In the genomic region with DNA sequence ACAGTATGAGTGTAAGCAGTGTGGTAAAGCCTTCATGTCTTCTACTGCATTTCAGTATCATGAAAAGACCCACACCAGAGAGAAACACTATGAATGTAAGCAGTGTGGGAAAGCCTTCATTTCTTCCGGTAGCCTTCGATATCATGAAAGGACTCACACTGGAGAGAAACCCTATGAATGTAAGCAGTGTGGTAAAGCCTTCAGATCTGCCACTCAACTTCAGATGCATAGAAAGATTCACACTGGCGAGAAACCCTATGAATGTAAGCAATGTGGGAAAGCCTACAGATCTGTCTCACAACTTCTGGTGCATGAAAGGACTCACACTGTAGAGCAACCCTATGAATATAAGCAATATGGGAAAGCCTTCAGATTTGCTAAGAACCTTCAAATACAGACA, we compare ENCODE assay signal across 30 cellular contexts. TPM values are rescaled to one million over a fixed set of nuclear protein-coding genes. Genes with fewer than 3 reads are reported as not detected.
DNase-seq lines count a peak whose midpoint lies in the region; ATAC-seq and TF ChIP-seq lines count a peak whose summit lies in the region.
"Had no signal": no experiment of that assay in that cellular context is flagged by ENCODE, and none has a peak within 500 bp of the region (broad histone marks: within the 10 kb centered on the region; RNA-seq: fewer than 3 reads in every experiment).

No MANE protein-coding gene starts in this region.

- TF ChIP-seq CTCF in HEK293 (tag by site-specific recombination; IDR thresholded peaks at IDR 0.05), result no peak
- TF ChIP-seq CTCF in coronary artery (IDR thresholded peaks at IDR 0.05), result no peak
- no peak for TF ChIP-seq CTCF in neural progenitor cell (IDR thresholded peaks at IDR 0.05)

- no peak overlapping the region for H3K9ac ChIP-seq in neural progenitor cell

- no peak overlapping the region for H3K27ac Mint-ChIP-seq in neural progenitor cell
- H3K27ac Mint-ChIP-seq in CD8-positive, alpha-beta memory T cell, result no peak overlapping the region
- H3K27ac Mint-ChIP-seq: natural killer cell treated with Interleukin-12 subunit alpha and Interleukin-12 subunit beta and Interleukin-15 and Interleukin-18, amount 100 ng/mL, for 72 hours; stimulated activated naive CD8-positive, alpha-beta T cell treated with anti-CD3 and anti-CD28 coated beads, Interleukin-15, Interleukin-2, amounts not matched to agents 100 ng/mL and 50 ng/mL, for 24 hours had no signal

- H3K27ac ChIP-seq in HEK293 (ENCODE audit: extremely low read depth, low read depth, low read length) (no peak overlapping the region), coronary artery (no peak overlapping the region), neural progenitor cell (no peak overlapping the region)
- H3K27ac ChIP-seq in CD8-positive, alpha-beta memory T cell (ENCODE audit: low read depth, low read length), result no peak overlapping the region
- H3K27ac ChIP-seq: A549, adrenal gland, body of pancreas, dorsolateral prefrontal cortex, epithelial cell of prostate, left lung, skin epidermis, tibial artery had no signal

- H3F3A ChIP-seq in neural progenitor cell (ENCODE audit: low read depth), result peaks cover 23% of the 10 kb centered on the region

- peaks cover 5% of the 10 kb centered on the region for H3K27me3 Mint-ChIP-seq in neural progenitor cell (ENCODE audit: insufficient read depth, low read depth)
- no peaks in the 10 kb centered on the region for H3K27me3 Mint-ChIP-seq in CD8-positive, alpha-beta memory T cell
- H3K27me3 Mint-ChIP-seq: natural killer cell treated with Interleukin-12 subunit alpha and Interleukin-12 subunit beta and Interleukin-15 and Interleukin-18, amount 100 ng/mL, for 72 hours; stimulated activated naive CD8-positive, alpha-beta T cell treated with anti-CD3 and anti-CD28 coated beads, Interleukin-15, Interleukin-2, amounts not matched to agents 100 ng/mL and 50 ng/mL, for 24 hours had no signal

- POLR2A ChIA-PET in HEK293 (lab: Yijun Ruan, JAX), result no interaction called here
- POLR2A ChIA-PET in CD8-positive, alpha-beta memory T cell (lab: Charles Lee), result no interaction called here

- ATAC-seq in HG03095 (IDR thresholded peaks at IDR 0.05; ENCODE audit: unreplicated experiment), result no peak
- ATAC-seq: A549; activated T-cell treated with anti-CD3 and anti-CD28 coated beads, Interleukin-2, amount 50 U/mL, for 4 hours; body of pancreas; left lung; natural killer cell treated with Interleukin-12 subunit alpha and Interleukin-12 subunit beta and Interleukin-15 and Interleukin-18, amount 100 ng/mL, for 72 hours; Panc1 had no signal

- DNase-seq in coronary artery (ENCODE audit: low spot score), result no peak
- DNase-seq in neural progenitor cell (ENCODE audit: low spot score), result no peak
- no peak for DNase-seq in DMS53 treated with DMSO at 0.1 percent for 48 hours (lab: John Stamatoyannopoulos, UW; ENCODE audit: unreplicated experiment)
- no peak for DNase-seq in CD8-positive, alpha-beta memory T cell
- DNase-seq: activated CD4-positive, alpha-beta T cell treated with anti-CD3 and anti-CD28 coated beads for 4 hours; activated gamma-delta T cell treated with Interleukin-2 at 50 U/mL for 16 hours; activated T-cell treated with anti-CD3 and anti-CD28 coated beads, Interleukin-2, amount 50 U/mL, for 4 hours; adrenal gland; AML-193; body of pancreas; cerebellar nuclear complex; DMS153; dorsolateral prefrontal cortex; KBM-7; left lung; NCI-H1105; NCI-H1930; NCI-H526; NK-92 treated with Interleukin-12 subunit alpha and Interleukin-12 subunit beta, amount 100 ng/mL, for 24 hours; SHP77 treated with DMSO at 0.1 percent for 48 hours; tibial artery had no signal

- H3K9me3 Mint-ChIP-seq in neural progenitor cell, result peaks cover 78% of the 10 kb centered on the region
- H3K9me3 Mint-ChIP-seq in CD8-positive, alpha-beta memory T cell, result peaks cover 27 to 91% (median 83%) of the 10 kb centered on the region in 5 donors

- H3K4me3 ChIP-seq in HEK293 (ENCODE audit: low read depth, low read length), result no peak overlapping the region
- H3K4me3 ChIP-seq in coronary artery, result peak overlapping the region; percentile 1
- H3K4me3 ChIP-seq in neural progenitor cell, result peak overlapping the region; percentile 9
- H3K4me3 ChIP-seq in CD8-positive, alpha-beta memory T cell (ENCODE audit: low read length), result no peak overlapping the region
- H3K4me3 ChIP-seq: A549, body of pancreas, dorsolateral prefrontal cortex, left lung, skin epidermis, tibial artery had no signal

- peaks cover 50% of the 10 kb centered on the region for H3K36me3 Mint-ChIP-seq in neural progenitor cell
- H3K36me3 Mint-ChIP-seq in CD8-positive, alpha-beta memory T cell, result peaks cover 14 to 51% (median 45%) of the 10 kb centered on the region in 3 donors

- H4K20me1 ChIP-seq in neural progenitor cell (ENCODE audit: low read depth), result no peaks in the 10 kb centered on the region

- no peaks in the 10 kb centered on the region for H3K27me3 ChIP-seq in neural progenitor cell
- H3K27me3 ChIP-seq in CD8-positive, alpha-beta memory T cell (ENCODE audit: insufficient read depth, low read length, poor library complexity, severe bottlenecking), result no peaks in the 10 kb centered on the region
- H3K27me3 ChIP-seq: adrenal gland, body of pancreas, dorsolateral prefrontal cortex, left lung, tibial artery had no signal

- no peak overlapping the region for H2AFZ ChIP-seq in neural progenitor cell (replicated peaks)

- H3K9me3 ChIP-seq in HEK293 (ENCODE audit: control insufficient read depth, insufficient read depth, low read depth, low read length) (no peaks in the 10 kb centered on the region), neural progenitor cell (ENCODE audit: low read depth) (peaks cover 72% of the 10 kb centered on the region)
- H3K9me3 ChIP-seq in CD8-positive, alpha-beta memory T cell (ENCODE audit: low read length), result peaks cover 39% of the 10 kb centered on the region

- H3K4me2 ChIP-seq in neural progenitor cell, result no peak overlapping the region
- H3K4me2 ChIP-seq: A549 had no signal

- H3K4me1 Mint-ChIP-seq in neural progenitor cell, result no peaks in the 10 kb centered on the region
- no peaks in the 10 kb centered on the region for H3K4me1 Mint-ChIP-seq in CD8-positive, alpha-beta memory T cell

- no peaks in the 10 kb centered on the region for H3K79me2 ChIP-seq in neural progenitor cell (ENCODE audit: low read depth)

- no peak overlapping the region for H3K4me3 Mint-ChIP-seq in neural progenitor cell
- H3K4me3 Mint-ChIP-seq in CD8-positive, alpha-beta memory T cell, result no peak overlapping the region
- H3K4me3 Mint-ChIP-seq: activated T-cell treated with anti-CD3 and anti-CD28 coated beads, Interleukin-2, amount 50 U/mL, for 4 hours; natural killer cell treated with Interleukin-12 subunit alpha and Interleukin-12 subunit beta and Interleukin-15 and Interleukin-18, amount 100 ng/mL, for 72 hours; stimulated activated naive CD8-positive, alpha-beta T cell treated with anti-CD3 and anti-CD28 coated beads, Interleukin-15, Interleukin-2, amounts not matched to agents 100 ng/mL and 50 ng/mL, for 24 hours had no signal

- H3K36me3 ChIP-seq in HEK293 (ENCODE audit: control insufficient read depth in 2 of 2, insufficient read depth in 1 of 2, low read length in 2 of 2), result no peaks in the 10 kb centered on the region
- peaks cover 58% of the 10 kb centered on the region for H3K36me3 ChIP-seq in neural progenitor cell
- peaks cover 24% of the 10 kb centered on the region for H3K36me3 ChIP-seq in CD8-positive, alpha-beta memory T cell (ENCODE audit: insufficient read depth, low read length)

- CTCF ChIA-PET in HEK293 (lab: Yijun Ruan, JAX), result no interaction called here
- CTCF ChIA-PET in CD8-positive, alpha-beta memory T cell (lab: Charles Lee), result no interaction called here

- no peaks in the 10 kb centered on the region for H3K4me1 ChIP-seq in HEK293 (ENCODE audit: control insufficient read depth, insufficient read depth, low read length)
- no peaks in the 10 kb centered on the region for H3K4me1 ChIP-seq in neural progenitor cell
- H3K4me1 ChIP-seq in CD8-positive, alpha-beta memory T cell (ENCODE audit: insufficient read depth, low read length), result no peaks in the 10 kb centered on the region
- H3K4me1 ChIP-seq: A549, adrenal gland, body of pancreas, left lung, tibial artery had no signal

TF ChIP-seq in HEK293, 187 proteins besides CTCF, POLR2A, EP300 and RAD21:
- peak; percentile 75 for TF ChIP-seq SETDB1 (IDR thresholded peaks at IDR 0.05; ENCODE audit: insufficient read length, low read length)
- TF ChIP-seq TRIM28 (IDR thresholded peaks at IDR 0.05; ENCODE audit: borderline replicate concordance, low read length), result peak; percentile 25; the same call in 1 of the 2 replicates
- no peak for TF ChIP-seq ZNF843 (tag by site-specific recombination; IDR thresholded peaks at IDR 0.05)
- TF ChIP-seq ZNF473 (tag by site-specific recombination; IDR thresholded peaks at IDR 0.05), result no peak
- TF ChIP-seq ZNF112 (tag by site-specific recombination; IDR thresholded peaks at IDR 0.05), result no peak
- TF ChIP-seq ZNF274 (IDR thresholded peaks at IDR 0.05; ENCODE audit: low read length), result no peak
- peak; percentile 62; the same call in 1 of the 2 replicates for TF ChIP-seq ZNF274 (tag by site-specific recombination; IDR thresholded peaks at IDR 0.05; ENCODE audit: borderline replicate concordance)
- TF ChIP-seq, protein P1, sequence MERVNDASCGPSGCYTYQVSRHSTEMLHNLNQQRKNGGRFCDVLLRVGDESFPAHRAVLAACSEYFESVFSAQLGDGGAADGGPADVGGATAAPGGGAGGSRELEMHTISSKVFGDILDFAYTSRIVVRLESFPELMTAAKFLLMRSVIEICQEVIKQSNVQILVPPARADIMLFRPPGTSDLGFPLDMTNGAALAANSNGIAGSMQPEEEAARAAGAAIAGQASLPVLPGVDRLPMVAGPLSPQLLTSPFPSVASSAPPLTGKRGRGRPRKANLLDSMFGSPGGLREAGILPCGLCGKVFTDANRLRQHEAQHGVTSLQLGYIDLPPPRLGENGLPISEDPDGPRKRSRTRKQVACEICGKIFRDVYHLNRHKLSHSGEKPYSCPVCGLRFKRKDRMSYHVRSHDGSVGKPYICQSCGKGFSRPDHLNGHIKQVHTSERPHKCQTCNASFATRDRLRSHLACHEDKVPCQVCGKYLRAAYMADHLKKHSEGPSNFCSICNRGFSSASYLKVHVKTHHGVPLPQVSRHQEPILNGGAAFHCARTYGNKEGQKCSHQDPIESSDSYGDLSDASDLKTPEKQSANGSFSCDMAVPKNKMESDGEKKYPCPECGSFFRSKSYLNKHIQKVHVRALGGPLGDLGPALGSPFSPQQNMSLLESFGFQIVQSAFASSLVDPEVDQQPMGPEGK (tag by site-specific recombination; IDR thresholded peaks at IDR 0.05), result no peak
- no peak for TF ChIP-seq ZNF548 (tag by site-specific recombination; IDR thresholded peaks at IDR 0.05)

RNA-seq across cellular contexts. Expression of a gene that starts 12.8 kb away (rescaled TPM):
- total RNA-seq in neural progenitor cell (ENCODE audit: low replicate concordance), result 16.3 and 16.5 TPM in 2 replicates
- total RNA-seq in CD8-positive, alpha-beta memory T cell, result 1 to 10 TPM; 5.4 to 5.7 TPM
- polyA plus RNA-seq in CD8-positive, alpha-beta memory T cell, result 3.6 TPM
- total RNA-seq: MCF 10A had no signal
- polyA plus RNA-seq: A549 had no signal

RNA-seq across cellular contexts. Expression of a gene that starts 24.6 kb away (rescaled TPM):
- 2.6 and 3.0 TPM in 2 replicates for total RNA-seq in neural progenitor cell (ENCODE audit: low replicate concordance)
- total RNA-seq in CD8-positive, alpha-beta memory T cell, result under 1 TPM; 0.55 to 0.72 TPM
- polyA plus RNA-seq in CD8-positive, alpha-beta memory T cell, result 0.12 TPM
- total RNA-seq: MCF 10A had no signal
- polyA plus RNA-seq: A549 had no signal

RNA-seq across cellular contexts. Expression of a gene that starts 41.9 kb away (rescaled TPM):
- 8.2 and 8.3 TPM in 2 replicates for total RNA-seq in neural progenitor cell (ENCODE audit: low replicate concordance)
- total RNA-seq in CD8-positive, alpha-beta memory T cell, result under 1 TPM; 0.35 to 0.58 TPM
- polyA plus RNA-seq in CD8-positive, alpha-beta memory T cell, result 3.2 TPM
- polyA plus RNA-seq: A549 had no signal

Comparison
In these comparisons a context has a peak if more than half of its experiments do, and no peak if none do; other contexts are left out.
1. H3K4me3 ChIP-seq: peak in coronary artery (single experiment) and neural progenitor cell (single experiment); none in HEK293 (single experiment) and CD8-positive, alpha-beta memory T cell (single experiment).